Comparison of ENCODE assay signal across 19 cellular contexts in genomic region chr15:81880314-81880713, GRCh38.
DNase-seq lines count a peak whose midpoint lies in the region; ATAC-seq and TF ChIP-seq lines count a peak whose summit lies in the region.
"Had no signal": no experiment of that assay in that cellular context is flagged by ENCODE, and none has a peak within 500 bp of the region (broad histone marks: within the 10 kb centered on the region; RNA-seq: fewer than 3 reads in every experiment).

No MANE protein-coding gene starts in this region.

- TF ChIP-seq CTCF in DOHH2 (IDR thresholded peaks at IDR 0.05; ENCODE audit: low read depth, low read length, poor library complexity, severe bottlenecking): no peak

- intact Hi-C loops in Right ventricle myocardium superior (cut with DNase I): no loop called here

- H3K36me3 ChIP-seq in DOHH2 (ENCODE audit: control insufficient read depth, low read length): no peaks in the 10 kb centered on the region
- H3K36me3 ChIP-seq: esophagus squamous epithelium, ovary, vagina had no signal

- H3K9me3 ChIP-seq in DOHH2 (ENCODE audit: control insufficient read depth, insufficient read depth, low read length): no peaks in the 10 kb centered on the region
- H3K9me3 ChIP-seq: esophagus squamous epithelium, ovary, vagina had no signal

- peaks cover 22% of the 10 kb centered on the region for H3K4me1 ChIP-seq in DOHH2 (ENCODE audit: control insufficient read depth, low read length)

- H3F3A ChIP-seq in DOHH2 (ENCODE audit: control insufficient read depth, insufficient read depth): no peaks in the 10 kb centered on the region

- 0 out of 2 replicates have a peak overlapping the region, but pooled peaks have one; percentile 1 for H3K4me3 ChIP-seq in DOHH2 (ENCODE audit: low read length)
- H3K4me3 ChIP-seq: esophagus squamous epithelium, ovary, vagina had no signal

- H3K27ac ChIP-seq in DOHH2 (ENCODE audit: low read depth, low read length): no peak overlapping the region
- H3K27ac ChIP-seq: esophagus squamous epithelium, ovary, vagina had no signal

- H3K27me3 ChIP-seq in DOHH2 (ENCODE audit: control insufficient read depth, low read length): no peaks in the 10 kb centered on the region
- H3K27me3 ChIP-seq: esophagus squamous epithelium, ovary, vagina had no signal

- peak overlapping the region; percentile 25 for H3K4me2 ChIP-seq in DOHH2 (ENCODE audit: low read length)

- ATAC-seq in GM18867 (IDR thresholded peaks at IDR 0.05; ENCODE audit: unreplicated experiment) (peak; percentile 71), HG03442 (IDR thresholded peaks at IDR 0.05; ENCODE audit: unreplicated experiment) (peak; percentile 72), GM21576 (IDR thresholded peaks at IDR 0.05; ENCODE audit: unreplicated experiment) (no peak), Right ventricle myocardium superior (ENCODE audit: poor library complexity) (no peak)
- ATAC-seq: activated CD4-positive, alpha-beta T cell treated with anti-CD3 and anti-CD28 coated beads for 36 hours; activated naive CD8-positive, alpha-beta T cell treated with anti-CD3 and anti-CD28 coated beads, Interleukin-2, amount 50 U/mL, for 24 hours; effector memory CD8-positive, alpha-beta T cell; naive thymus-derived CD4-positive, alpha-beta T cell; right cardiac atrium had no signal

- H3K79me2 ChIP-seq in DOHH2 (ENCODE audit: control insufficient read depth, low read length): no peaks in the 10 kb centered on the region

- no peaks in the 10 kb centered on the region for H3K9me2 ChIP-seq in DOHH2 (replicated peaks; ENCODE audit: control insufficient read depth, low read length)

- DNase-seq in myocyte (ENCODE audit: low read depth) (peak; percentile 64), NCI-H1092 treated with DMSO at 0.1 percent for 48 hours (lab: John Stamatoyannopoulos, UW) (no peak), dermis blood vessel endothelial cell (no peak), Right ventricle myocardium superior (no peak)
- DNase-seq: ACHN; activated CD4-positive, alpha-beta T cell treated with anti-CD3 and anti-CD28 coated beads for 36 hours; activated naive CD8-positive, alpha-beta T cell treated with anti-CD3 and anti-CD28 coated beads, Interleukin-2, amount 50 U/mL, for 24 hours; effector memory CD8-positive, alpha-beta T cell; esophagus squamous epithelium; naive thymus-derived CD4-positive, alpha-beta T cell; NCI-H1417 treated with DMSO at 0.1 percent for 48 hours; NCI-H510A treated with DMSO at 0.1 percent for 48 hours; ovary; right cardiac atrium had no signal

- H4K20me1 ChIP-seq in DOHH2 (ENCODE audit: control insufficient read depth, insufficient read depth, low read depth, low read length): no peaks in the 10 kb centered on the region

Comparison
In these comparisons a context has a peak if more than half of its experiments do, and no peak if none do; other contexts are left out.
1. ATAC-seq: peak in GM18867 (single experiment) and HG03442 (single experiment); none in GM21576 (single experiment) and Right ventricle myocardium superior (single experiment).